In genomic region chr20:37521091-37521771, GRCh38 we compare ENCODE assay signal across 11 cellular contexts. TPM values are rescaled to one million over a fixed set of nuclear protein-coding genes. Genes with fewer than 3 reads are reported as not detected.
DNase-seq lines count a peak whose midpoint lies in the region; ATAC-seq and TF ChIP-seq lines count a peak whose summit lies in the region.
"Had no signal": no experiment of that assay in that cellular context is flagged by ENCODE, and none has a peak within 500 bp of the region (broad histone marks: within the 10 kb centered on the region; RNA-seq: fewer than 3 reads in every experiment).

TSS of gene NNAT (plus strand) at chr20:37521250. CDS start at chr20:37521332, 82 bp downstream.

- peaks cover 99% of the 10 kb centered on the region for H3K79me2 ChIP-seq in mammary epithelial cell (ENCODE audit: insufficient read depth, low read length)
- peaks cover 84% of the 10 kb centered on the region for H3K79me2 ChIP-seq in mesendoderm (ENCODE audit: control insufficient read depth, insufficient read depth, low read length)

- H3K9me3 ChIP-seq in mammary epithelial cell (replicated peaks; ENCODE audit: insufficient read depth, low read length): no peaks in the 10 kb centered on the region

- TF ChIP-seq CTCF in mammary epithelial cell (conservative IDR thresholded peaks at IDR 0.05 in 1 of 2, IDR thresholded peaks at IDR 0.05 in 1 of 2; ENCODE audit: extremely low read depth in 1 of 2, insufficient read depth in 1 of 2, low read depth in 1 of 2, low read length in 2 of 2) (no peak), type B pancreatic cell (conservative IDR thresholded peaks at IDR 0.05) (no peak)

- peak within 1 kb of the TSS; percentile 31 for H3K23ac ChIP-seq in mesendoderm (ENCODE audit: low read length)

- no peak within 1 kb of the TSS for H2BK5ac ChIP-seq in mesendoderm (ENCODE audit: low read length)

- H3K4me3 ChIP-seq in mammary epithelial cell (replicated peaks in 1 of 3; ENCODE audit: insufficient read depth in 1 of 3, low read depth in 2 of 3, low read length in 3 of 3) (peak within 1 kb of the TSS; percentile 10 to 42 (median 30)), mesendoderm (ENCODE audit: low read length) (peak within 1 kb of the TSS; percentile 43)
- H3K4me3 ChIP-seq: BLaER1 had no signal

- dilution Hi-C loops in mammary epithelial cell (cut with HindIII; ENCODE audit: low sequenced_read_pairs): no loop called here

- H3K27ac Mint-ChIP-seq in activated naive CD4-positive, alpha-beta T cell treated with anti-CD3 and anti-CD28 coated beads, Interleukin-2, amount 10 ng/mL, durations not matched to agents 7 days and 5 days: no peak within 1 kb of the TSS
- peak within 1 kb of the TSS; percentile 61 for H3K27ac Mint-ChIP-seq in type B pancreatic cell

- no peak within 1 kb of the TSS for H3K18ac ChIP-seq in mesendoderm (ENCODE audit: low read length)

- no peak within 1 kb of the TSS for H3K4ac ChIP-seq in mesendoderm (ENCODE audit: low read depth, low read length)

- no peak for ATAC-seq in esophagus mucosa
- ATAC-seq: right cardiac atrium had no signal

- H3K9ac ChIP-seq in mammary epithelial cell (ENCODE audit: insufficient read depth, low read length): no peak within 1 kb of the TSS
- H3K9ac ChIP-seq in mesendoderm (ENCODE audit: low read length): peak within 1 kb of the TSS; percentile 63
- H3K9ac ChIP-seq: BLaER1 had no signal

- intact Hi-C loops in mammary epithelial cell (cut with micrococcal nuclease): no loop called here

- no peak within 1 kb of the TSS for H2BK15ac ChIP-seq in mesendoderm (replicated peaks; ENCODE audit: low read depth)

- H4K8ac ChIP-seq in mesendoderm (ENCODE audit: low read depth, low read length): no peak within 1 kb of the TSS

- peak within 1 kb of the TSS; percentile 44 for H3K4me3 Mint-ChIP-seq in activated naive CD4-positive, alpha-beta T cell treated with anti-CD3 and anti-CD28 coated beads, Interleukin-2, amount 10 ng/mL, durations not matched to agents 7 days and 5 days
- H3K4me3 Mint-ChIP-seq in type B pancreatic cell: peak within 1 kb of the TSS; percentile 88

- peaks cover 16% of the 10 kb centered on the region for H3K36me3 Mint-ChIP-seq in activated naive CD4-positive, alpha-beta T cell treated with anti-CD3 and anti-CD28 coated beads, Interleukin-2, amount 10 ng/mL, durations not matched to agents 7 days and 5 days
- H3K36me3 Mint-ChIP-seq in type B pancreatic cell: peaks cover 41% of the 10 kb centered on the region

- H3K27ac ChIP-seq in mammary epithelial cell (ENCODE audit: insufficient read depth, low read depth, low read length) (peak within 1 kb of the TSS; percentile 6), mesendoderm (ENCODE audit: low read depth, low read length) (no peak within 1 kb of the TSS)
- H3K27ac ChIP-seq: BLaER1 had no signal

- H3K4me1 Mint-ChIP-seq in activated naive CD4-positive, alpha-beta T cell treated with anti-CD3 and anti-CD28 coated beads, Interleukin-2, amount 10 ng/mL, durations not matched to agents 7 days and 5 days: peaks cover 31% of the 10 kb centered on the region
- peaks cover 69% of the 10 kb centered on the region for H3K4me1 Mint-ChIP-seq in type B pancreatic cell (ENCODE audit: unreplicated experiment)

- H3K4me2 ChIP-seq in mammary epithelial cell (ENCODE audit: insufficient read depth, low read depth, low read length) (peak within 1 kb of the TSS; percentile 83), mesendoderm (ENCODE audit: low read length) (peak within 1 kb of the TSS; percentile 45)
- H3K4me2 ChIP-seq: BLaER1 had no signal

- no peak within 1 kb of the TSS for H4K5ac ChIP-seq in mesendoderm (ENCODE audit: low read length)

- in situ Hi-C loops in mammary epithelial cell (cut with MboI; ENCODE audit: low sequenced_read_pairs in 2 of 2): no loop called here

- H3K4me1 ChIP-seq in mammary epithelial cell (ENCODE audit: insufficient read depth, low read length): peaks cover 55% of the 10 kb centered on the region
- peaks cover 16% of the 10 kb centered on the region for H3K4me1 ChIP-seq in mesendoderm (ENCODE audit: control insufficient read depth, low read depth, low read length)

- H3K36me3 ChIP-seq in mammary epithelial cell (ENCODE audit: insufficient read depth, low read length) (peaks cover 17% of the 10 kb centered on the region), mesendoderm (ENCODE audit: control insufficient read depth, insufficient read depth, low read length) (no peaks in the 10 kb centered on the region)

- no peak within 1 kb of the TSS for H2AK5ac ChIP-seq in mesendoderm (ENCODE audit: low read length)

- no peaks in the 10 kb centered on the region for H3K9me3 Mint-ChIP-seq in activated naive CD4-positive, alpha-beta T cell treated with anti-CD3 and anti-CD28 coated beads, Interleukin-2, amount 10 ng/mL, durations not matched to agents 7 days and 5 days
- no peaks in the 10 kb centered on the region for H3K9me3 Mint-ChIP-seq in type B pancreatic cell

- H2BK120ac ChIP-seq in mesendoderm (ENCODE audit: low read depth, low read length): no peak within 1 kb of the TSS

- CTCF ChIA-PET in activated naive CD4-positive, alpha-beta T cell treated with anti-CD3 and anti-CD28 coated beads, Interleukin-2, amount 10 ng/mL, durations not matched to agents 7 days and 5 days (lab: Charles Lee): interaction anchor here (0.6 kb wide), 1 partner anchor 326 kb away, joined by 3 read pairs; no protein-coding TSS in a partner anchor
- CTCF ChIA-PET in mammary epithelial cell (lab: Charles Lee; ENCODE audit: low non-redundant PET): no interaction called here

- 63% methylated on average over 21 of the region's 69 CpGs for WGBS in mammary epithelial cell (ENCODE audit: low coverage, missing lambda C conversion rate)
- no CpG with 5 or more reads among the region's 69 CpGs for WGBS in mesendoderm (ENCODE audit: extremely low coverage, insufficient coverage, low lambda C conversion rate)

- no peak within 1 kb of the TSS for H2AFZ ChIP-seq in mammary epithelial cell (ENCODE audit: low read depth, low read length)

- H3K79me1 ChIP-seq in mesendoderm (ENCODE audit: low read length): peaks cover 48% of the 10 kb centered on the region

- no peaks in the 10 kb centered on the region for H3K27me3 ChIP-seq in mammary epithelial cell (ENCODE audit: insufficient read depth, low read length)
- no peaks in the 10 kb centered on the region for H3K27me3 ChIP-seq in mesendoderm (ENCODE audit: insufficient read depth, low read length, poor library complexity)

- peak within 1 kb of the TSS; percentile 81 for H3K56ac ChIP-seq in mesendoderm (ENCODE audit: low read length)

- BruUV-seq in mammary epithelial cell (replicated peaks; lab: Mats Ljungman, UMichigan): no TSS peak

- no peak for DNase-seq in activated naive CD4-positive, alpha-beta T cell treated with anti-CD3 and anti-CD28 coated beads, Interleukin-2, amount 10 ng/mL, durations not matched to agents 7 days and 5 days
- no peak for DNase-seq in activated naive CD4-positive, alpha-beta T cell treated with Interleukin-2 at 50 U/mL for 16 hours
- DNase-seq in mammary epithelial cell: no peak
- peak; percentile 59 for DNase-seq in mesendoderm
- no peak for DNase-seq in type B pancreatic cell (ENCODE audit: extremely low spot score, unreplicated experiment)
- DNase-seq in SW 1271 (lab: John Stamatoyannopoulos, UW): no peak
- DNase-seq in germinal center (ENCODE audit: low spot score): no peak
- DNase-seq: SHP77 had no signal

- peaks cover 12% of the 10 kb centered on the region for H4K20me1 ChIP-seq in mammary epithelial cell (ENCODE audit: insufficient read depth, low read length)

- H3K27me3 Mint-ChIP-seq in activated naive CD4-positive, alpha-beta T cell treated with anti-CD3 and anti-CD28 coated beads, Interleukin-2, amount 10 ng/mL, durations not matched to agents 7 days and 5 days: peaks cover 18% of the 10 kb centered on the region
- no peaks in the 10 kb centered on the region for H3K27me3 Mint-ChIP-seq in type B pancreatic cell

RNA-seq across cellular contexts. Expression of gene NNAT, which starts in this region (rescaled TPM):
- total RNA-seq in mammary epithelial cell: 1 to 10 TPM; 1.0 to 3.3 TPM
- 0.86 TPM for polyA plus RNA-seq in mammary epithelial cell
- polyA minus RNA-seq in mammary epithelial cell: not detected
- polyA plus RNA-seq in mesendoderm (2013, experiment 1 of 2): 32.8 TPM
- 33.5 TPM for polyA plus RNA-seq in mesendoderm (2013, experiment 2 of 2)
- 19.2 and 114 TPM in 2 replicates for total RNA-seq in type B pancreatic cell (ENCODE audit: low replicate concordance)
- total RNA-seq in esophagus mucosa: 0.28 TPM
